In genomic region chr16:84252214-84252613, GRCh38 we compare ENCODE assay signal across 28 cellular contexts. TPM values are rescaled to one million over a fixed set of nuclear protein-coding genes. Genes with fewer than 3 reads are reported as not detected.
"Had no signal": no experiment of that assay in that cellular context is flagged by ENCODE, and none has a peak within 500 bp of the region (broad histone marks: within the 10 kb centered on the region; RNA-seq: fewer than 3 reads in every experiment).

No MANE protein-coding gene starts in this region.

- H3K4me1 Mint-ChIP-seq: natural killer cell; stimulated activated effector memory CD8-positive, alpha-beta T cell treated with anti-CD3 and anti-CD28 coated beads, Interleukin-12 subunit alpha, Interleukin-12 subunit beta, amount 100 ng/mL, for 72 hours had no signal

- FAIRE-seq: endometrium, frontal cortex, pancreas had no signal

- H3K27ac ChIP-seq: heart right ventricle, pancreas, psoas muscle, right lobe of liver, suprapubic skin, thyroid gland, upper lobe of left lung, uterus had no signal

- H3K36me3 ChIP-seq: heart right ventricle, pancreas, right lobe of liver, suprapubic skin, thyroid gland, upper lobe of left lung, uterus had no signal

- H3K27me3 ChIP-seq: right lobe of liver, thyroid gland, upper lobe of left lung, uterus had no signal

- H3K4me3 Mint-ChIP-seq: natural killer cell; neural crest cell; stimulated activated effector memory CD8-positive, alpha-beta T cell treated with anti-CD3 and anti-CD28 coated beads, Interleukin-12 subunit alpha, Interleukin-12 subunit beta, amount 100 ng/mL, for 72 hours had no signal

- H3K4me1 ChIP-seq: heart right ventricle, pancreas, psoas muscle, right lobe of liver, suprapubic skin, thyroid gland, upper lobe of left lung, uterus had no signal

- H3K9me3 ChIP-seq: mucosa of descending colon, pancreas, right lobe of liver, suprapubic skin, thyroid gland, uterus had no signal

- H3K4me3 ChIP-seq: heart right ventricle, mucosa of descending colon, pancreas, psoas muscle, right lobe of liver, suprapubic skin, thyroid gland, upper lobe of left lung, uterus had no signal

- H3K36me3 Mint-ChIP-seq: natural killer cell; stimulated activated effector memory CD8-positive, alpha-beta T cell treated with anti-CD3 and anti-CD28 coated beads, Interleukin-12 subunit alpha, Interleukin-12 subunit beta, amount 100 ng/mL, for 72 hours had no signal

- DNase-seq: effector memory CD4-positive, alpha-beta T cell; heart right ventricle; hypothalamus; left colon; mucosa of descending colon; natural killer cell; occipital lobe; pancreas; psoas muscle; retina; stimulated activated CD4-positive, alpha-beta T cell treated with anti-CD3 and anti-CD28 coated beads, Interleukin-4, amount 100 ng/mL, for 1 hour; stimulated activated CD8-positive, alpha-beta memory T cell treated with anti-CD3 and anti-CD28 coated beads, Interleukin-4, amount 100 ng/mL, for 48 hours; stimulated activated naive CD8-positive, alpha-beta T cell treated with anti-CD3 and anti-CD28 coated beads, Interleukin-15, Interleukin-2, amounts not matched to agents 100 U/mL and 50 U/mL, for 24 hours; thyroid gland; upper lobe of left lung; uterus had no signal

- H3K9me3 Mint-ChIP-seq: natural killer cell; stimulated activated effector memory CD8-positive, alpha-beta T cell treated with anti-CD3 and anti-CD28 coated beads, Interleukin-12 subunit alpha, Interleukin-12 subunit beta, amount 100 ng/mL, for 72 hours had no signal

- H3K27ac Mint-ChIP-seq: natural killer cell; stimulated activated effector memory CD8-positive, alpha-beta T cell treated with anti-CD3 and anti-CD28 coated beads, Interleukin-12 subunit alpha, Interleukin-12 subunit beta, amount 100 ng/mL, for 72 hours had no signal

RNA-seq across cellular contexts. Expression of gene KCNG4, which starts 12.4 kb away (rescaled TPM):
- total RNA-seq: esophagus mucosa, fibroblast of lung, frontal cortex, glomerular endothelial cell, heart right ventricle, kidney epithelial cell, left colon, liver, lung microvascular endothelial cell, mucosa of descending colon, natural killer cell, neural crest cell, occipital lobe, pancreas, right lobe of liver, suprapubic skin, thyroid gland, upper lobe of left lung, uterus had no signal
- polyA plus RNA-seq: fibroblast of lung, heart right ventricle, liver had no signal

RNA-seq across cellular contexts. Expression of gene WFDC1, which starts 42.5 kb away (rescaled TPM):
- total RNA-seq: glomerular endothelial cell, lung microvascular endothelial cell, natural killer cell had no signal
